ENCODE assay signal across 7 cellular contexts in the genomic region with DNA sequence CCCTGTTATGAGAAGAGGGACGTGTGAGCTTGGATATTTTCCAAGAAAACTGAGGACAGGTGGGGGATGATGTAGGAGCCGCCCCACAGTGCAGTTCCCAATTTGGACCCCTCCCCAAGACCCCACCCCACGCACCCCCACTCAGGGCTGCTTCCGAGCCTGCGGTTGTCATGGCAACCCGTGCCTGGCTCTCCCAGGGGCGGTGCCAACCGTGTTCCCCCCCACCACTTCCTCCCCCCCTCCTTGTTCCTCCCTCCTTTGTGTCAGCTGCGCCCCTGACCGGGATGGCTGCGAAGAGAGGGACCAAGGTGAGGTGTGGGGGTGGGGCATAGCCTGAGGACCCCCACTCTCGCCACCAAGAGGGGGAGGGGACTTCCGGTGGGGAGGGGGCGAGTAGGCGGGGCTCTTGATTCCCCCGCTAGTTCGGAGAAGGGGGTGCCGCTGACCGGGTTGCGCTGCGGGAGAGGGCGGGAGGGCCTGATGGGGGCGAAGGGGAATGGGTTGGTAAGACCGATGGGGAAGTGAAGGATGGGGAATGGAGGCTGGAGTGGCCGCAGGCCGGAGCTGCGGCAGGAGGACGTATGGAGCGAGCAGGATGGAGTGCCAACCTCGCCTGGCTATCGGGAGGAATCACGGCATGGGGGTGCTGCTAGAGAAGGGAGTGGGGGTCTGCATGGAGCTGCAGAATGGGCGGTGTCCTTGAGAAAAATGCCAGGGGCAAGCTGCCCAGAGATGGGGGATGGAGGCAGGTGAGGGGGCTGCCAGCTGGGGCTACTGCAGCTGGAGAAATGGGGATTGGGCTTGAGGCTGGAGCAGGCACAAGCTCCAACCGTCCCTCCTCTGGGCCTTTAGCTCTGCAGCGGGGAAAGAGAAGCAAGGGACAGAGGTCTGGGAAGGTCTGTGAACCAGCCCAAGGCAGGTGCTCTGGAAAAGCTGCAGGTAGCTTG. TPM values are rescaled to one million over a fixed set of nuclear protein-coding genes. Genes with fewer than 3 reads are reported as not detected.
DNase-seq lines count a peak whose midpoint lies in the region; ATAC-seq, FAIRE-seq and TF ChIP-seq lines count a peak whose summit lies in the region.
"Had no signal": no experiment of that assay in that cellular context is flagged by ENCODE, and none has a peak within 500 bp of the region (broad histone marks: within the 10 kb centered on the region; RNA-seq: fewer than 3 reads in every experiment).

No MANE protein-coding gene starts in this region.

- peak overlapping the region; percentile 97 for H3K4me3 Mint-ChIP-seq in astrocyte (ENCODE audit: unreplicated experiment)
- peak overlapping the region; percentile 88 to 100 (median 98) for H3K4me3 Mint-ChIP-seq in naive B cell

- H3K9me3 Mint-ChIP-seq in astrocyte (ENCODE audit: unreplicated experiment) (no peaks in the 10 kb centered on the region), naive B cell (no peaks in the 10 kb centered on the region)

- peak overlapping the region; percentile 89 for H2AFZ ChIP-seq in astrocyte (ENCODE audit: low read depth, low read length)

- peak overlapping the region; percentile 96 for H3K9ac ChIP-seq in astrocyte (ENCODE audit: low read length)

- DNase-seq in CD1c-positive myeloid dendritic cell (ENCODE audit: extremely low spot score) = peak; percentile 50
- peak; percentile 66 for DNase-seq in NCI-H2196 treated with DMSO at 0.1 percent for 48 hours (lab: John Stamatoyannopoulos, UW; ENCODE audit: unreplicated experiment)
- DNase-seq in astrocyte (ENCODE audit: low read depth) = no peak
- DNase-seq in naive B cell = no peak

- peak overlapping the region; percentile 84 for H3K4me3 ChIP-seq in astrocyte (ENCODE audit: insufficient read depth, low read depth, low read length)

- H3K9me3 ChIP-seq in astrocyte (ENCODE audit: insufficient read depth, low read depth, low read length) = no peaks in the 10 kb centered on the region

- peaks cover 8% of the 10 kb centered on the region for H3K36me3 Mint-ChIP-seq in astrocyte (ENCODE audit: low read depth, unreplicated experiment)
- H3K36me3 Mint-ChIP-seq in naive B cell = peaks cover 0 to 2% of the 10 kb centered on the region in 2 donors

- peaks cover 7% of the 10 kb centered on the region for H3K36me3 ChIP-seq in astrocyte (ENCODE audit: insufficient read depth, low read length)

- peaks cover 16% of the 10 kb centered on the region for H4K20me1 ChIP-seq in astrocyte (ENCODE audit: insufficient read depth, low read length)

- no peak for ATAC-seq in naive B cell (ENCODE audit: low read depth in 2 of 2)
- no peak for ATAC-seq in GM18520 (IDR thresholded peaks at IDR 0.05; ENCODE audit: unreplicated experiment)
- ATAC-seq in GM19324 (IDR thresholded peaks at IDR 0.05; ENCODE audit: low FRiP score, unreplicated experiment) = no peak

- H3K4me1 Mint-ChIP-seq in astrocyte (ENCODE audit: low read depth, unreplicated experiment) = peaks cover 22% of the 10 kb centered on the region
- peaks cover 41 to 46% (median 42%) of the 10 kb centered on the region in 3 donors for H3K4me1 Mint-ChIP-seq in naive B cell

- H3K27me3 Mint-ChIP-seq in astrocyte (ENCODE audit: low read depth, unreplicated experiment) (no peaks in the 10 kb centered on the region), naive B cell (no peaks in the 10 kb centered on the region)

- no peak for TF ChIP-seq CTCF in astrocyte (IDR thresholded peaks at IDR 0.05; ENCODE audit: insufficient read depth, low read depth, low read length)

- H3K27ac ChIP-seq in astrocyte (ENCODE audit: low read depth, low read length) = no peak overlapping the region
- H3K27ac ChIP-seq: HL-60 had no signal

- H3K27ac Mint-ChIP-seq in astrocyte (ENCODE audit: unreplicated experiment) = peak overlapping the region; percentile 66
- H3K27ac Mint-ChIP-seq in naive B cell = peak overlapping the region in 3 of 6 donors; percentile 57 to 97 (median 66)

- H3K27me3 ChIP-seq in astrocyte (ENCODE audit: insufficient read depth, low read length) = no peaks in the 10 kb centered on the region

- H3K79me2 ChIP-seq in astrocyte (ENCODE audit: insufficient read depth, low read length) = peaks cover 34% of the 10 kb centered on the region

- H3K4me1 ChIP-seq in astrocyte (ENCODE audit: insufficient read depth, low read length) = peaks cover 22% of the 10 kb centered on the region

- H3K4me2 ChIP-seq in astrocyte (ENCODE audit: low read length) = peak overlapping the region; percentile 92

- no peak for FAIRE-seq in astrocyte (lab: Jason Lieb, UNC)

RNA-seq across cellular contexts. Expression of a gene that starts 1.0 kb away (rescaled TPM):
- 13.2 and 13.6 TPM in 2 replicates for total RNA-seq in astrocyte
- under 1 TPM in 2 of 6 donors, not detected in 4; 0.13 to 0.35 TPM for polyA plus RNA-seq in naive B cell (ENCODE audit: low read depth in 6 of 6)

RNA-seq across cellular contexts. Expression of a gene that starts 1.5 kb away (rescaled TPM):
- 161 TPM in 2 replicates for total RNA-seq in astrocyte
- polyA plus RNA-seq in naive B cell (ENCODE audit: low read depth in 6 of 6) = 100 to 1,000 TPM; 340 to 379 (median 354) TPM

RNA-seq across cellular contexts. Expression of a gene that starts 33.1 kb away (rescaled TPM):
- 153 and 162 TPM in 2 replicates for total RNA-seq in astrocyte
- 1 to 10 TPM; 1.1 to 3.9 (median 2.2) TPM for polyA plus RNA-seq in naive B cell (ENCODE audit: low read depth in 6 of 6)

RNA-seq across cellular contexts. Expression of a gene that starts 33.9 kb away (rescaled TPM):
- 39.8 and 41.8 TPM in 2 replicates for total RNA-seq in astrocyte
- 10 to 100 TPM; 35.5 to 49.1 (median 42.0) TPM for polyA plus RNA-seq in naive B cell (ENCODE audit: low read depth in 6 of 6)

RNA-seq across cellular contexts. Expression of a gene that starts 34.3 kb away (rescaled TPM):
- total RNA-seq in astrocyte = 31.0 and 36.2 TPM in 2 replicates
- 100 to 1,000 TPM in 1 of 6 donors, 10 to 100 TPM in 5; 77.4 to 100 (median 90.5) TPM for polyA plus RNA-seq in naive B cell (ENCODE audit: low read depth in 6 of 6)

Comparison
In these comparisons a context has a peak if more than half of its experiments do, and no peak if none do; other contexts are left out.
1. DNase-seq: peak in CD1c-positive myeloid dendritic cell (single experiment) and NCI-H2196 treated with DMSO at 0.1 percent for 48 hours (single experiment); none in astrocyte (single experiment) and naive B cell (single experiment).